Comparison of ENCODE assay signal across 22 cellular contexts in genomic region chr2:20935168-20935567, GRCh38.
"Had no signal": no experiment of that assay in that cellular context is flagged by ENCODE, and none has a peak within 500 bp of the region (broad histone marks: within the 10 kb centered on the region; RNA-seq: fewer than 3 reads in every experiment).

No MANE protein-coding gene starts in this region.

- H3K4me3 ChIP-seq: MG63 had no signal

- H3K36me3 ChIP-seq: MG63 had no signal

- H3K9me3 ChIP-seq: MG63, SK-N-SH had no signal

- H3K27me3 ChIP-seq: MG63 had no signal

- H3K27ac ChIP-seq: HL-60, RWPE1 had no signal

- DNase-seq: IMR-90, Karpas-422, KG1, MG63, NCI-H1092 treated with DMSO at 0.1 percent for 48 hours, NCI-H1436, NCI-H187, NCI-H2029, NCI-H2081 treated with DMSO at 0.1 percent for 48 hours, NCI-H2171, NCI-H226, NCI-H446, NCI-H510A, NCI-H524 treated with DMSO at 0.1 percent for 48 hours, NCI-H69, NCI-H774, PC-3, SHP77, SK-N-SH, SW 1271 had no signal
